Comparison of ENCODE assay signal across 8 cellular contexts in the genomic region with DNA sequence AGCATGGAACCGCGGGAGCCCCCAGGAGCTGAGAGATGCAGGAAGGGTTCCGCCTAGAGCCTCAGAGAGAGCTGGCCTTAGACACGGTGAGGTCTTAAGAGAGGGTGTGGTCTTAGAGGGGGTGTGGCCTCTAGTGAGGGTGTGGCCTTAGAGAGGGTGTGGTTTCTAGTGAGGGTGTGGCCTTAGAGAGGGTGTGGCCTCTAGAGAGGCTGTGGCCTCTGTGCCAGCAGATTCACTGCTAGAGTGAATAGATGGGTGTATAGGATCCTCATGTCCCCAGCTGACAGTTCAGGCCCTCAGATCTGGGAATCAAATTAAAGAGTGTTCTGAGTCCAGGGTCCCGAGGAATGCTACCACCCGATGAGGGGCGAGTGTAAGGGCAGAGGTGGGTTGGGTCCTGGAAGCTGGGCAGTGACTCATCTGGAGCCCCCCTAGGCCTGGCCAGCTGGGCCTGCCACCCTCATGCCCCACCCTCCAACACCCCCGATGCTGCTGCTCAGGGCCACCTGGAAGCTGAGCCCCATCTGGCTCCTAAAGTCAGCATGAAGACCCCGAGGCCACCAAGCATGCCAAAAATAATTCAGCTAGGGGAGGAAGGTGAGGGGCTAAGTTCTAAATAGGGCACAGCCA. TPM values are rescaled to one million over a fixed set of nuclear protein-coding genes. Genes with fewer than 3 reads are reported as not detected.
DNase-seq lines count a peak whose midpoint lies in the region; ATAC-seq lines count a peak whose summit lies in the region.

No MANE protein-coding gene starts in this region.

- H3K4me3 ChIP-seq in Karpas-422 (ENCODE audit: low read length), result no peak overlapping the region

- peaks cover 7% of the 10 kb centered on the region for H3K4me1 ChIP-seq in Karpas-422 (ENCODE audit: low read length)

- H3K27ac ChIP-seq in Karpas-422 (ENCODE audit: low read length), result no peak overlapping the region

- DNase-seq in ELR (ENCODE audit: low read depth), result peak; percentile 66
- DNase-seq in Karpas-422, result peak; percentile 93
- peak; percentile 43 to 55 for DNase-seq in activated CD4-positive, alpha-beta T cell treated with anti-CD3 and anti-CD28 coated beads, Interleukin-2, amount 50 U/mL, for 48 hours
- peak; percentile 86 for DNase-seq in iPS-NIHi7 (ENCODE audit: extremely low spot score)
- DNase-seq in SKM-1 (lab: John Stamatoyannopoulos, UW; ENCODE audit: unreplicated experiment), result no peak

- no peak overlapping the region for H3K4me2 ChIP-seq in Karpas-422 (ENCODE audit: low read depth, low read length, poor library complexity, severe bottlenecking)

- no peak overlapping the region for H2AFZ ChIP-seq in Karpas-422 (ENCODE audit: low read length)

- no peaks in the 10 kb centered on the region for H3K79me2 ChIP-seq in Karpas-422 (ENCODE audit: low read length)

- H3K9me2 ChIP-seq in Karpas-422 (replicated peaks; ENCODE audit: insufficient read depth, low read length), result no peaks in the 10 kb centered on the region

- H3K9ac ChIP-seq in Karpas-422 (ENCODE audit: low read length), result no peak overlapping the region

- ATAC-seq in GM18909 (IDR thresholded peaks at IDR 0.05; ENCODE audit: poor library complexity, unreplicated experiment) (no peak), GM18511 (IDR thresholded peaks at IDR 0.05; ENCODE audit: unreplicated experiment) (no peak), GM21390 (IDR thresholded peaks at IDR 0.05; ENCODE audit: unreplicated experiment) (no peak)

- H3K9me3 ChIP-seq in Karpas-422 (ENCODE audit: low read length), result no peaks in the 10 kb centered on the region

- peaks cover 10% of the 10 kb centered on the region; the same call in 1 of the 2 replicates for H4K20me1 ChIP-seq in Karpas-422 (ENCODE audit: insufficient read depth, low read depth, low read length)

- no peaks in the 10 kb centered on the region for H3K27me3 ChIP-seq in Karpas-422 (ENCODE audit: low read length)

- H3K36me3 ChIP-seq in Karpas-422 (ENCODE audit: insufficient read depth, low read length), result no peaks in the 10 kb centered on the region

RNA-seq across cellular contexts. Expression of gene IGF2, which starts 49.5 kb away (rescaled TPM):
- not detected in 2 replicates for total RNA-seq in Karpas-422 (2014; rRNA removed; shearing (Covaris generic); ENCODE audit: low replicate concordance)
